1 cellular context compared by ENCODE assay signal in the genomic region with DNA sequence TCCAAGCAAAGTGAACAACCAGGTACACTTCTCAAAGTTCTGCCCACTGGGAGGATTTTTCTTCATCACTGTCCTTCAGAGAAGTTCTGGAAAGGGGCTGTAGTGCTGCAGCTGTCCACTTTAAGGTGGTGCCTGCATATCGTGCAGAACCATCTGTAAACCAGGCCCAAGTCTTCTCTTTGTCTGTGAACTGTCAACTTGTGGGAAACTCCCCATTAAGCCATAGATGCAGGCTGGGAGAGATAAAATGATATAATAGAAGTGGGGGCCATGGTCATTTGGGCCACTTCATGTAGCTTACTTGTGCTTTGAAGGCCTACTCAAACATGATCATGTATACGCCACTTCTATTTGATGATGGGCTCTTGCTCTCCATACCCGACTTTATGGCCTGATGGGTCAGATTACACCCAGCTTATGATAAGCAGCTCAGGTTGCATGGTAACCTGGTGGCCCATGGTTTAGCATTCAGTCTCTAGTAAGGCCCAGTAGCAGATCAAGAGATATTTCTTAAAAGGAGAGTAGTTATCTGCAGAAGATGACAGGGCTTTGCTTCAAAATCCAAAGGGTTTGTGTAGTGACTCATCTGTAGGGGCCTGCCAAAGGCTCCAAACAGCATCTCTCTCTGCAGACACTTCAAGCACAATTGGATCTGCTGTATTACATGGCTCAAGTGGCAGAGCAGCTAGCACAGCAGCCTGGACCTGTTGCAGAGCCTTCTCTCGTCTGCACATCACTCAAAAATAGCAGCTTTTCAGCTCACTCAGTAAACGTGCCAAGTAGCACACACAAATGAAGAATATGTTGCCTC.
TF ChIP-seq lines count a peak whose summit lies in the region.

No MANE protein-coding gene starts in this region.

TF ChIP-seq in K562, 482 proteins besides CTCF, POLR2A, EP300 and RAD21 (continued from another document):
- TF ChIP-seq, protein P1, sequence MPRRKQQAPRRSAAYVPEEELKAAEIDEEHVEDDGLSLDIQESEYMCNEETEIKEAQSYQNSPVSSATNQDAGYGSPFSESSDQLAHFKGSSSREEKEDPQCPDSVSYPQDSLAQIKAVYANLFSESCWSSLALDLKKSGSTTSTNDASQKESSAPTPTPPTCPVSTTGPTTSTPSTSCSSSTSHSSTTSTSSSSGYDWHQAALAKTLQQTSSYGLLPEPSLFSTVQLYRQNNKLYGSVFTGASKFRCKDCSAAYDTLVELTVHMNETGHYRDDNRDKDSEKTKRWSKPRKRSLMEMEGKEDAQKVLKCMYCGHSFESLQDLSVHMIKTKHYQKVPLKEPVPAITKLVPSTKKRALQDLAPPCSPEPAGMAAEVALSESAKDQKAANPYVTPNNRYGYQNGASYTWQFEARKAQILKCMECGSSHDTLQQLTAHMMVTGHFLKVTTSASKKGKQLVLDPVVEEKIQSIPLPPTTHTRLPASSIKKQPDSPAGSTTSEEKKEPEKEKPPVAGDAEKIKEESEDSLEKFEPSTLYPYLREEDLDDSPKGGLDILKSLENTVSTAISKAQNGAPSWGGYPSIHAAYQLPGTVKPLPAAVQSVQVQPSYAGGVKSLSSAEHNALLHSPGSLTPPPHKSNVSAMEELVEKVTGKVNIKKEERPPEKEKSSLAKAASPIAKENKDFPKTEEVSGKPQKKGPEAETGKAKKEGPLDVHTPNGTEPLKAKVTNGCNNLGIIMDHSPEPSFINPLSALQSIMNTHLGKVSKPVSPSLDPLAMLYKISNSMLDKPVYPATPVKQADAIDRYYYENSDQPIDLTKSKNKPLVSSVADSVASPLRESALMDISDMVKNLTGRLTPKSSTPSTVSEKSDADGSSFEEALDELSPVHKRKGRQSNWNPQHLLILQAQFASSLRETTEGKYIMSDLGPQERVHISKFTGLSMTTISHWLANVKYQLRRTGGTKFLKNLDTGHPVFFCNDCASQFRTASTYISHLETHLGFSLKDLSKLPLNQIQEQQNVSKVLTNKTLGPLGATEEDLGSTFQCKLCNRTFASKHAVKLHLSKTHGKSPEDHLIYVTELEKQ (CRISPR knock-in tag; IDR thresholded peaks at IDR 0.05), result no peak
- TF ChIP-seq, protein P2, sequence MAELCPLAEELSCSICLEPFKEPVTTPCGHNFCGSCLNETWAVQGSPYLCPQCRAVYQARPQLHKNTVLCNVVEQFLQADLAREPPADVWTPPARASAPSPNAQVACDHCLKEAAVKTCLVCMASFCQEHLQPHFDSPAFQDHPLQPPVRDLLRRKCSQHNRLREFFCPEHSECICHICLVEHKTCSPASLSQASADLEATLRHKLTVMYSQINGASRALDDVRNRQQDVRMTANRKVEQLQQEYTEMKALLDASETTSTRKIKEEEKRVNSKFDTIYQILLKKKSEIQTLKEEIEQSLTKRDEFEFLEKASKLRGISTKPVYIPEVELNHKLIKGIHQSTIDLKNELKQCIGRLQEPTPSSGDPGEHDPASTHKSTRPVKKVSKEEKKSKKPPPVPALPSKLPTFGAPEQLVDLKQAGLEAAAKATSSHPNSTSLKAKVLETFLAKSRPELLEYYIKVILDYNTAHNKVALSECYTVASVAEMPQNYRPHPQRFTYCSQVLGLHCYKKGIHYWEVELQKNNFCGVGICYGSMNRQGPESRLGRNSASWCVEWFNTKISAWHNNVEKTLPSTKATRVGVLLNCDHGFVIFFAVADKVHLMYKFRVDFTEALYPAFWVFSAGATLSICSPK (IDR thresholded peaks at IDR 0.05; ENCODE audit: borderline replicate concordance), result no peak
- TF ChIP-seq ZFX (CRISPR knock-in tag; IDR thresholded peaks at IDR 0.05), result 0 out of 2 replicates have a peak, but pooled peaks have one; percentile 25
- TF ChIP-seq ZNF644 (tag; IDR thresholded peaks at IDR 0.05; ENCODE audit: low read depth), result no peak
- TF ChIP-seq ZNF707 (CRISPR knock-in tag; conservative IDR thresholded peaks at IDR 0.05), result no peak
- TF ChIP-seq POLR2AphosphoS5 (IDR thresholded peaks at IDR 0.05; ENCODE audit: control insufficient read depth, insufficient read depth, low read depth, low read length), result 0 out of 2 replicates have a peak, but pooled peaks have one; percentile 36
- TF ChIP-seq, protein P3, sequence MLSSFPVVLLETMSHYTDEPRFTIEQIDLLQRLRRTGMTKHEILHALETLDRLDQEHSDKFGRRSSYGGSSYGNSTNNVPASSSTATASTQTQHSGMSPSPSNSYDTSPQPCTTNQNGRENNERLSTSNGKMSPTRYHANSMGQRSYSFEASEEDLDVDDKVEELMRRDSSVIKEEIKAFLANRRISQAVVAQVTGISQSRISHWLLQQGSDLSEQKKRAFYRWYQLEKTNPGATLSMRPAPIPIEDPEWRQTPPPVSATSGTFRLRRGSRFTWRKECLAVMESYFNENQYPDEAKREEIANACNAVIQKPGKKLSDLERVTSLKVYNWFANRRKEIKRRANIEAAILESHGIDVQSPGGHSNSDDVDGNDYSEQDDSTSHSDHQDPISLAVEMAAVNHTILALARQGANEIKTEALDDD (IDR thresholded peaks at IDR 0.05), result peak; percentile 94
- peak; percentile 22; the same call in 1 of the 2 replicates for TF ChIP-seq CTBP1 (IDR thresholded peaks at IDR 0.05; ENCODE audit: borderline replicate concordance)
- peak; percentile 26; the same call in 1 of the 2 replicates for TF ChIP-seq ZEB2 (IDR thresholded peaks at IDR 0.05)
- TF ChIP-seq, protein P4, sequence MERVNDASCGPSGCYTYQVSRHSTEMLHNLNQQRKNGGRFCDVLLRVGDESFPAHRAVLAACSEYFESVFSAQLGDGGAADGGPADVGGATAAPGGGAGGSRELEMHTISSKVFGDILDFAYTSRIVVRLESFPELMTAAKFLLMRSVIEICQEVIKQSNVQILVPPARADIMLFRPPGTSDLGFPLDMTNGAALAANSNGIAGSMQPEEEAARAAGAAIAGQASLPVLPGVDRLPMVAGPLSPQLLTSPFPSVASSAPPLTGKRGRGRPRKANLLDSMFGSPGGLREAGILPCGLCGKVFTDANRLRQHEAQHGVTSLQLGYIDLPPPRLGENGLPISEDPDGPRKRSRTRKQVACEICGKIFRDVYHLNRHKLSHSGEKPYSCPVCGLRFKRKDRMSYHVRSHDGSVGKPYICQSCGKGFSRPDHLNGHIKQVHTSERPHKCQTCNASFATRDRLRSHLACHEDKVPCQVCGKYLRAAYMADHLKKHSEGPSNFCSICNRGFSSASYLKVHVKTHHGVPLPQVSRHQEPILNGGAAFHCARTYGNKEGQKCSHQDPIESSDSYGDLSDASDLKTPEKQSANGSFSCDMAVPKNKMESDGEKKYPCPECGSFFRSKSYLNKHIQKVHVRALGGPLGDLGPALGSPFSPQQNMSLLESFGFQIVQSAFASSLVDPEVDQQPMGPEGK (CRISPR knock-in tag; IDR thresholded peaks at IDR 0.05; ENCODE audit: borderline replicate concordance), result no peak
- TF ChIP-seq TSC22D4 (tag; IDR thresholded peaks at IDR 0.05), result no peak
- no peak for TF ChIP-seq NR4A1 (CRISPR knock-in tag; IDR thresholded peaks at IDR 0.05)
- TF ChIP-seq NR4A1 (tag; IDR thresholded peaks at IDR 0.05), result no peak
- TF ChIP-seq GATA2 (CRISPR knock-in tag; IDR thresholded peaks at IDR 0.05), result peak; percentile 39; the same call in 1 of the 2 replicates
- TF ChIP-seq CCNT2 (IDR thresholded peaks at IDR 0.05; ENCODE audit: borderline replicate concordance, extremely low read depth, insufficient read length, low read depth, low read length), result peak; percentile 35
- no peak for TF ChIP-seq TBP (optimal IDR thresholded peaks at IDR 0.05; ENCODE audit: low read depth, low read length)
- TF ChIP-seq YY1 (IDR thresholded peaks at IDR 0.05; ENCODE audit: borderline replicate concordance in 1 of 3, control insufficient read depth in 1 of 3, extremely low read depth in 1 of 3, insufficient read depth in 3 of 3, insufficient read length in 1 of 3, insufficient replicate concordance in 2 of 3, low read depth in 1 of 3, low read length in 2 of 3), result no peak
- TF ChIP-seq, protein P5, sequence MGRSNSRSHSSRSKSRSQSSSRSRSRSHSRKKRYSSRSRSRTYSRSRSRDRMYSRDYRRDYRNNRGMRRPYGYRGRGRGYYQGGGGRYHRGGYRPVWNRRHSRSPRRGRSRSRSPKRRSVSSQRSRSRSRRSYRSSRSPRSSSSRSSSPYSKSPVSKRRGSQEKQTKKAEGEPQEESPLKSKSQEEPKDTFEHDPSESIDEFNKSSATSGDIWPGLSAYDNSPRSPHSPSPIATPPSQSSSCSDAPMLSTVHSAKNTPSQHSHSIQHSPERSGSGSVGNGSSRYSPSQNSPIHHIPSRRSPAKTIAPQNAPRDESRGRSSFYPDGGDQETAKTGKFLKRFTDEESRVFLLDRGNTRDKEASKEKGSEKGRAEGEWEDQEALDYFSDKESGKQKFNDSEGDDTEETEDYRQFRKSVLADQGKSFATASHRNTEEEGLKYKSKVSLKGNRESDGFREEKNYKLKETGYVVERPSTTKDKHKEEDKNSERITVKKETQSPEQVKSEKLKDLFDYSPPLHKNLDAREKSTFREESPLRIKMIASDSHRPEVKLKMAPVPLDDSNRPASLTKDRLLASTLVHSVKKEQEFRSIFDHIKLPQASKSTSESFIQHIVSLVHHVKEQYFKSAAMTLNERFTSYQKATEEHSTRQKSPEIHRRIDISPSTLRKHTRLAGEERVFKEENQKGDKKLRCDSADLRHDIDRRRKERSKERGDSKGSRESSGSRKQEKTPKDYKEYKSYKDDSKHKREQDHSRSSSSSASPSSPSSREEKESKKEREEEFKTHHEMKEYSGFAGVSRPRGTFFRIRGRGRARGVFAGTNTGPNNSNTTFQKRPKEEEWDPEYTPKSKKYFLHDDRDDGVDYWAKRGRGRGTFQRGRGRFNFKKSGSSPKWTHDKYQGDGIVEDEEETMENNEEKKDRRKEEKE (IDR thresholded peaks at IDR 0.05; ENCODE audit: borderline replicate concordance in 1 of 2, control insufficient read depth in 1 of 2, low read depth in 2 of 2, low read length in 1 of 2), result no peak
- TF ChIP-seq KLF16 (IDR thresholded peaks at IDR 0.05), result 0 out of 2 replicates have a peak, but pooled peaks have one; percentile 38
- peak; percentile 4 for TF ChIP-seq MEIS2 (IDR thresholded peaks at IDR 0.05; ENCODE audit: partially characterized antibody)
- TF ChIP-seq FOXM1 (IDR thresholded peaks at IDR 0.05; ENCODE audit: low read depth), result no peak
- TF ChIP-seq FOXM1 (CRISPR knock-in tag; IDR thresholded peaks at IDR 0.05; ENCODE audit: low read depth), result no peak
- TF ChIP-seq PYGO2 (tag; IDR thresholded peaks at IDR 0.05), result no peak
- TF ChIP-seq, protein P6, sequence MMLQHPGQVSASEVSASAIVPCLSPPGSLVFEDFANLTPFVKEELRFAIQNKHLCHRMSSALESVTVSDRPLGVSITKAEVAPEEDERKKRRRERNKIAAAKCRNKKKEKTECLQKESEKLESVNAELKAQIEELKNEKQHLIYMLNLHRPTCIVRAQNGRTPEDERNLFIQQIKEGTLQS (IDR thresholded peaks at IDR 0.05), result peak; percentile 42
- TF ChIP-seq, protein P6 (CRISPR knock-in tag; conservative IDR thresholded peaks at IDR 0.05), result no peak
- no peak for TF ChIP-seq SRSF3 (IDR thresholded peaks at IDR 0.05; ENCODE audit: insufficient read depth, low read length)
TF ChIP-seq in K562: peak in this region for 31.
